Comparison of ENCODE assay signal across 8 cellular contexts in genomic region chr19:41299755-41300089, GRCh38. TPM values are rescaled to one million over a fixed set of nuclear protein-coding genes. Genes with fewer than 3 reads are reported as not detected.
DNase-seq lines count a peak whose midpoint lies in the region; ATAC-seq, FAIRE-seq and TF ChIP-seq lines count a peak whose summit lies in the region.

No MANE protein-coding gene starts in this region.

- H3K9ac ChIP-seq in astrocyte (ENCODE audit: low read length) (peak overlapping the region; percentile 85), kidney (ENCODE audit: low read length in 2 of 2) (no peak overlapping the region)

- H3K9me3 ChIP-seq in astrocyte (ENCODE audit: insufficient read depth, low read depth, low read length) = no peaks in the 10 kb centered on the region
- H3K9me3 ChIP-seq in lower lobe of right lung = no peaks in the 10 kb centered on the region
- no peaks in the 10 kb centered on the region for H3K9me3 ChIP-seq in upper lobe of right lung
- no peaks in the 10 kb centered on the region for H3K9me3 ChIP-seq in kidney (ENCODE audit: control insufficient read depth in 1 of 2, low read length in 2 of 2)

- no peak for FAIRE-seq in astrocyte (lab: Jason Lieb, UNC)
- FAIRE-seq in kidney (lab: Jason Lieb, UNC) = no peak

- no peaks in the 10 kb centered on the region for H3K27me3 ChIP-seq in astrocyte (ENCODE audit: insufficient read depth, low read length)
- H3K27me3 ChIP-seq in lower lobe of right lung (ENCODE audit: low read depth) = no peaks in the 10 kb centered on the region
- no peaks in the 10 kb centered on the region for H3K27me3 ChIP-seq in upper lobe of right lung

- H3K36me3 Mint-ChIP-seq in astrocyte (ENCODE audit: low read depth, unreplicated experiment) = peaks cover 49% of the 10 kb centered on the region

- peaks cover 30% of the 10 kb centered on the region for H3K4me1 Mint-ChIP-seq in astrocyte (ENCODE audit: low read depth, unreplicated experiment)

- peak overlapping the region; percentile 34 for H3K4me3 Mint-ChIP-seq in astrocyte (ENCODE audit: unreplicated experiment)

- H2AFZ ChIP-seq in astrocyte (ENCODE audit: low read depth, low read length) = no peak overlapping the region

- H3K4me3 ChIP-seq in astrocyte (ENCODE audit: insufficient read depth, low read depth, low read length) (no peak overlapping the region), lower lobe of right lung (no peak overlapping the region), upper lobe of right lung (no peak overlapping the region), kidney (ENCODE audit: low read length in 2 of 2) (no peak overlapping the region)

- H3K27ac ChIP-seq in astrocyte (ENCODE audit: low read depth, low read length) (peak overlapping the region; percentile 94), lower lobe of right lung (peak overlapping the region; percentile 86), upper lobe of right lung (peak overlapping the region; percentile 82), kidney (ENCODE audit: low read depth in 2 of 2, low read length in 2 of 2) (no peak overlapping the region)

- ATAC-seq in lower lobe of right lung (peak; percentile 15 to 25), upper lobe of right lung (peak; percentile 11), GM18520 (IDR thresholded peaks at IDR 0.05; ENCODE audit: unreplicated experiment) (no peak)

- H3K27me3 Mint-ChIP-seq in astrocyte (ENCODE audit: low read depth, unreplicated experiment) = no peaks in the 10 kb centered on the region

- H3K36me3 ChIP-seq in astrocyte (ENCODE audit: insufficient read depth, low read length) = peaks cover 88% of the 10 kb centered on the region
- peaks cover 97% of the 10 kb centered on the region for H3K36me3 ChIP-seq in lower lobe of right lung
- H3K36me3 ChIP-seq in upper lobe of right lung = peaks cover 76% of the 10 kb centered on the region
- peaks cover 76 to 86% of the 10 kb centered on the region in 2 donors for H3K36me3 ChIP-seq in kidney (ENCODE audit: control insufficient read depth in 1 of 2, insufficient read depth in 2 of 2, low read length in 2 of 2)

- peak; percentile 27 for DNase-seq in stimulated activated CD4-positive, alpha-beta T cell treated with anti-CD3 and anti-CD28 coated beads, Interleukin-4, amount 100 ng/mL, for 1 hour
- DNase-seq in stimulated activated CD4-positive, alpha-beta T cell treated with anti-CD3 and anti-CD28 coated beads, Interleukin-15, amount 100 ng/mL, for 24 hours = no peak
- peak; percentile 42 for DNase-seq in astrocyte (ENCODE audit: low read depth)
- peak; percentile 71 for DNase-seq in lower lobe of right lung
- DNase-seq in upper lobe of right lung = no peak
- no peak for DNase-seq in NCI-H2107 treated with DMSO at 0.1 percent for 48 hours (lab: John Stamatoyannopoulos, UW; ENCODE audit: unreplicated experiment)
- DNase-seq in kidney = no peak

- H3K9me3 Mint-ChIP-seq in astrocyte (ENCODE audit: unreplicated experiment) = no peaks in the 10 kb centered on the region

- H3K27ac Mint-ChIP-seq in astrocyte (ENCODE audit: unreplicated experiment) = peak overlapping the region; percentile 98

- H3K4me1 ChIP-seq in astrocyte (ENCODE audit: insufficient read depth, low read length) (peaks cover 33% of the 10 kb centered on the region), lower lobe of right lung (peaks cover 58% of the 10 kb centered on the region), upper lobe of right lung (peaks cover 56% of the 10 kb centered on the region), kidney (ENCODE audit: control insufficient read depth in 1 of 2, insufficient read depth in 1 of 2, low read depth in 1 of 2, low read length in 2 of 2) (peaks cover 4 to 20% of the 10 kb centered on the region in 2 donors)

- H4K20me1 ChIP-seq in astrocyte (ENCODE audit: insufficient read depth, low read length) = peaks cover 72% of the 10 kb centered on the region

- TF ChIP-seq CTCF in astrocyte (IDR thresholded peaks at IDR 0.05; ENCODE audit: insufficient read depth, low read depth, low read length) (no peak), lower lobe of right lung (IDR thresholded peaks at IDR 0.05) (no peak), upper lobe of right lung (IDR thresholded peaks at IDR 0.05) (no peak), kidney (IDR thresholded peaks at IDR 0.05; ENCODE audit: borderline replicate concordance, extremely low read depth, insufficient read depth) (no peak)

- H3K4me2 ChIP-seq in astrocyte (ENCODE audit: low read length) = peak overlapping the region; percentile 1

- intact Hi-C loops in lower lobe of right lung (cut with DNase I) = no loop called here
- intact Hi-C loops in upper lobe of right lung (cut with DNase I) = no loop called here
- intact Hi-C loops in kidney (cut with DNase I) = no loop called here

- peaks cover 43% of the 10 kb centered on the region for H3K79me2 ChIP-seq in astrocyte (ENCODE audit: insufficient read depth, low read length)

RNA-seq across cellular contexts. Expression of gene CCDC97, which starts 10.2 kb away (rescaled TPM):
- total RNA-seq in astrocyte (15.2 and 18.1 TPM in 2 replicates), lower lobe of right lung (30.3 TPM), upper lobe of right lung (31.9 TPM), kidney (28.1 TPM)
- polyA plus RNA-seq in kidney (ENCODE audit: insufficient read depth, low read depth, low replicate concordance) = 9.8 TPM

RNA-seq across cellular contexts. Expression of gene HNRNPUL1, which starts 35.5 kb away (rescaled TPM):
- total RNA-seq in astrocyte (164 and 174 TPM in 2 replicates), lower lobe of right lung (191 TPM), upper lobe of right lung (171 TPM), kidney (182 TPM)
- polyA plus RNA-seq in kidney (ENCODE audit: insufficient read depth, low read depth, low replicate concordance) = 51.0 TPM

RNA-seq across cellular contexts. Expression of gene TGFB1, which starts 54.0 kb away (rescaled TPM):
- total RNA-seq in astrocyte = 155 and 199 TPM in 2 replicates
- 114 TPM for total RNA-seq in lower lobe of right lung
- 99.0 TPM for total RNA-seq in upper lobe of right lung
- total RNA-seq in kidney = 48.0 TPM
- polyA plus RNA-seq in kidney (ENCODE audit: insufficient read depth, low read depth, low replicate concordance) = 19.1 TPM

Comparison
In these comparisons a context has a peak if more than half of its experiments do, and no peak if none do; other contexts are left out.
1. DNase-seq: peak in stimulated activated CD4-positive, alpha-beta T cell treated with anti-CD3 and anti-CD28 coated beads, Interleukin-4, amount 100 ng/mL, for 1 hour (single experiment), astrocyte (single experiment) and lower lobe of right lung (single experiment); none in stimulated activated CD4-positive, alpha-beta T cell treated with anti-CD3 and anti-CD28 coated beads, Interleukin-15, amount 100 ng/mL, for 24 hours (single experiment), upper lobe of right lung (single experiment), NCI-H2107 treated with DMSO at 0.1 percent for 48 hours (single experiment) and kidney (single experiment).
2. H3K27ac ChIP-seq: peak in astrocyte (single experiment), lower lobe of right lung (single experiment) and upper lobe of right lung (single experiment); none in kidney (0 of 2).